In genomic region chr2:185618630-185619029, GRCh38 we compare ENCODE assay signal across 21 cellular contexts.
DNase-seq lines count a peak whose midpoint lies in the region; ATAC-seq and TF ChIP-seq lines count a peak whose summit lies in the region.
"Had no signal": no experiment of that assay in that cellular context is flagged by ENCODE, and none has a peak within 500 bp of the region (broad histone marks: within the 10 kb centered on the region; RNA-seq: fewer than 3 reads in every experiment).

No MANE protein-coding gene starts in this region.

- 41% methylated on average over 1 of the region's 1 CpG; no CpG with 5 or more reads in 1 of the 2 donors for WGBS in upper lobe of left lung, 2 donors
- 25 to 40% methylated on average over 1 of the region's 1 CpG for WGBS in esophagus squamous epithelium, 2 donors

- peak; percentile 67 for DNase-seq in A172 (ENCODE audit: low spot score)
- peak; percentile 26 for DNase-seq in HS-5 (ENCODE audit: low read depth)
- no peak for DNase-seq in WTC11 (ENCODE audit: low spot score)
- DNase-seq in iPS-NIHi7 (ENCODE audit: extremely low spot score): peak; percentile 29
- no peak for DNase-seq in mesenteric fat pad (ENCODE audit: low spot score)
- DNase-seq in T-helper 2 cell: no peak
- no peak for DNase-seq in upper lobe of left lung
- no peak for DNase-seq in esophagus squamous epithelium (lab: John Stamatoyannopoulos, UW)
- DNase-seq: activated T-cell treated with anti-CD3 and anti-CD28 coated beads, Interleukin-2, amount 50 U/mL, for 72 hours; adrenal gland; GF-D8; HFFc6; Kasumi-1; natural killer cell; NCI-H187; NCI-H82; retina; SHP77 treated with DMSO at 0.1 percent for 48 hours; tibial artery had no signal

- no peaks in the 10 kb centered on the region for H3K36me3 ChIP-seq in upper lobe of left lung
- no peaks in the 10 kb centered on the region for H3K36me3 ChIP-seq in esophagus squamous epithelium
- H3K36me3 ChIP-seq: adrenal gland, esophagus muscularis mucosa, tibial artery had no signal

- ATAC-seq in WTC11 (peak; percentile 96), upper lobe of left lung (ENCODE audit: low FRiP score in 2 of 2) (no peak)
- ATAC-seq: activated T-cell treated with anti-CD3 and anti-CD28 coated beads, Interleukin-2, amount 50 U/mL, for 72 hours; natural killer cell had no signal

- no peaks in the 10 kb centered on the region for H3K36me3 Mint-ChIP-seq in WTC11
- H3K36me3 Mint-ChIP-seq: natural killer cell had no signal

- POLR2A ChIA-PET in WTC11 (lab: Charles Lee): no interaction called here

- H3K27me3 Mint-ChIP-seq in WTC11 (ENCODE audit: low read depth): no peaks in the 10 kb centered on the region

- H3K27ac Mint-ChIP-seq in WTC11: no peak overlapping the region
- H3K27ac Mint-ChIP-seq: activated T-cell treated with anti-CD3 and anti-CD28 coated beads, Interleukin-2, amount 50 U/mL, for 72 hours; HFFc6; natural killer cell; T-helper 2 cell treated with Interferon-gamma antibody and Interleukin-4, amounts not matched to agents 5 μg/mL and 100 μg/mL, for 36 hours had no signal

- H3K27ac ChIP-seq in upper lobe of left lung (no peak overlapping the region), esophagus squamous epithelium (no peak overlapping the region)
- H3K27ac ChIP-seq: adrenal gland, esophagus muscularis mucosa, tibial artery had no signal

- no peak overlapping the region for H3K4me3 Mint-ChIP-seq in WTC11
- H3K4me3 Mint-ChIP-seq: activated T-cell treated with anti-CD3 and anti-CD28 coated beads, Interleukin-2, amount 50 U/mL, for 72 hours; HFFc6; natural killer cell; T-helper 2 cell treated with Interferon-gamma antibody and Interleukin-4, amounts not matched to agents 5 μg/mL and 100 μg/mL, for 36 hours had no signal

- H3K27me3 ChIP-seq in upper lobe of left lung (no peaks in the 10 kb centered on the region), esophagus squamous epithelium (no peaks in the 10 kb centered on the region)
- H3K27me3 ChIP-seq: adrenal gland, esophagus muscularis mucosa, tibial artery had no signal

- TF ChIP-seq CTCF in WTC11 (IDR thresholded peaks at IDR 0.05) (no peak), upper lobe of left lung (IDR thresholded peaks at IDR 0.05) (no peak), esophagus squamous epithelium (IDR thresholded peaks at IDR 0.05) (no peak)

- intact Hi-C loops in esophagus squamous epithelium (cut with DNase I): no loop called here

- no peak for TF ChIP-seq POLR2A in upper lobe of left lung (IDR thresholded peaks at IDR 0.05)
- TF ChIP-seq POLR2A in esophagus squamous epithelium (IDR thresholded peaks at IDR 0.05): no peak

- no peaks in the 10 kb centered on the region for H3K4me1 Mint-ChIP-seq in WTC11
- H3K4me1 Mint-ChIP-seq: natural killer cell had no signal

- CTCF ChIA-PET in WTC11 (lab: Charles Lee): interaction anchor here (0.8 to 3.0 kb wide), 4 partner anchors 10 to 327 kb away, joined by 3 to 27 read pairs (median 10); partner anchors contain the start of gene FSIP2

- no peak for TF ChIP-seq EP300 in upper lobe of left lung (IDR thresholded peaks at IDR 0.05)

- H3K9me3 ChIP-seq in upper lobe of left lung (no peaks in the 10 kb centered on the region), esophagus squamous epithelium (no peaks in the 10 kb centered on the region)
- H3K9me3 ChIP-seq: adrenal gland had no signal

- H3K4me3 ChIP-seq in upper lobe of left lung (no peak overlapping the region), esophagus squamous epithelium (no peak overlapping the region)
- H3K4me3 ChIP-seq: adrenal gland, esophagus muscularis mucosa, tibial artery had no signal

- H3K9me3 Mint-ChIP-seq in WTC11: peaks cover 5% of the 10 kb centered on the region; the same call in 1 of the 2 replicates
- H3K9me3 Mint-ChIP-seq: T-helper 2 cell treated with Interferon-gamma antibody and Interleukin-4, amounts not matched to agents 5 μg/mL and 100 μg/mL, for 36 hours had no signal

- H3K4me1 ChIP-seq in upper lobe of left lung: no peaks in the 10 kb centered on the region
- no peaks in the 10 kb centered on the region for H3K4me1 ChIP-seq in esophagus squamous epithelium
- H3K4me1 ChIP-seq: adrenal gland, esophagus muscularis mucosa, tibial artery had no signal

TF ChIP-seq in WTC11, 78 proteins besides CTCF, POLR2A, EP300 and RAD21:
- TF ChIP-seq KAT7 (CRISPR knock-in tag; IDR thresholded peaks at IDR 0.05; ENCODE audit: borderline replicate concordance) (no peak), HMGA2 (CRISPR knock-in tag; IDR thresholded peaks at IDR 0.05) (no peak), CREM (CRISPR knock-in tag; IDR thresholded peaks at IDR 0.05) (no peak), TCF7 (CRISPR knock-in tag; IDR thresholded peaks at IDR 0.05; ENCODE audit: low read depth) (no peak), RORB (CRISPR knock-in tag; IDR thresholded peaks at IDR 0.05) (no peak), TEAD4 (CRISPR knock-in tag; IDR thresholded peaks at IDR 0.05) (no peak), ZNF281 (CRISPR knock-in tag; IDR thresholded peaks at IDR 0.05) (no peak), SOX15 (CRISPR knock-in tag; IDR thresholded peaks at IDR 0.05) (no peak), ELF4 (CRISPR knock-in tag; IDR thresholded peaks at IDR 0.05; ENCODE audit: low read depth) (no peak), SMAD4 (CRISPR knock-in tag; IDR thresholded peaks at IDR 0.05) (no peak), ZNF396 (CRISPR knock-in tag; IDR thresholded peaks at IDR 0.05; ENCODE audit: borderline replicate concordance) (no peak), HMGXB4 (CRISPR knock-in tag; IDR thresholded peaks at IDR 0.05) (no peak), SP1 (CRISPR knock-in tag; conservative IDR thresholded peaks at IDR 0.05) (no peak)
- TF ChIP-seq, protein P1, sequence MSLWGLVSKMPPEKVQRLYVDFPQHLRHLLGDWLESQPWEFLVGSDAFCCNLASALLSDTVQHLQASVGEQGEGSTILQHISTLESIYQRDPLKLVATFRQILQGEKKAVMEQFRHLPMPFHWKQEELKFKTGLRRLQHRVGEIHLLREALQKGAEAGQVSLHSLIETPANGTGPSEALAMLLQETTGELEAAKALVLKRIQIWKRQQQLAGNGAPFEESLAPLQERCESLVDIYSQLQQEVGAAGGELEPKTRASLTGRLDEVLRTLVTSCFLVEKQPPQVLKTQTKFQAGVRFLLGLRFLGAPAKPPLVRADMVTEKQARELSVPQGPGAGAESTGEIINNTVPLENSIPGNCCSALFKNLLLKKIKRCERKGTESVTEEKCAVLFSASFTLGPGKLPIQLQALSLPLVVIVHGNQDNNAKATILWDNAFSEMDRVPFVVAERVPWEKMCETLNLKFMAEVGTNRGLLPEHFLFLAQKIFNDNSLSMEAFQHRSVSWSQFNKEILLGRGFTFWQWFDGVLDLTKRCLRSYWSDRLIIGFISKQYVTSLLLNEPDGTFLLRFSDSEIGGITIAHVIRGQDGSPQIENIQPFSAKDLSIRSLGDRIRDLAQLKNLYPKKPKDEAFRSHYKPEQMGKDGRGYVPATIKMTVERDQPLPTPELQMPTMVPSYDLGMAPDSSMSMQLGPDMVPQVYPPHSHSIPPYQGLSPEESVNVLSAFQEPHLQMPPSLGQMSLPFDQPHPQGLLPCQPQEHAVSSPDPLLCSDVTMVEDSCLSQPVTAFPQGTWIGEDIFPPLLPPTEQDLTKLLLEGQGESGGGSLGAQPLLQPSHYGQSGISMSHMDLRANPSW (CRISPR knock-in tag; conservative IDR thresholded peaks at IDR 0.05; ENCODE audit: low read depth): no peak
TF ChIP-seq in WTC11: peak in this region for 0.

Comparison
In these comparisons a context has a peak if more than half of its experiments do, and no peak if none do; other contexts are left out.
1. DNase-seq: peak in A172 (single experiment), HS-5 (single experiment) and iPS-NIHi7 (single experiment); none in WTC11 (single experiment), mesenteric fat pad (single experiment), T-helper 2 cell (0 of 5), upper lobe of left lung (0 of 2) and esophagus squamous epithelium (single experiment).